8 cellular contexts compared by ENCODE assay signal in the genomic region with DNA sequence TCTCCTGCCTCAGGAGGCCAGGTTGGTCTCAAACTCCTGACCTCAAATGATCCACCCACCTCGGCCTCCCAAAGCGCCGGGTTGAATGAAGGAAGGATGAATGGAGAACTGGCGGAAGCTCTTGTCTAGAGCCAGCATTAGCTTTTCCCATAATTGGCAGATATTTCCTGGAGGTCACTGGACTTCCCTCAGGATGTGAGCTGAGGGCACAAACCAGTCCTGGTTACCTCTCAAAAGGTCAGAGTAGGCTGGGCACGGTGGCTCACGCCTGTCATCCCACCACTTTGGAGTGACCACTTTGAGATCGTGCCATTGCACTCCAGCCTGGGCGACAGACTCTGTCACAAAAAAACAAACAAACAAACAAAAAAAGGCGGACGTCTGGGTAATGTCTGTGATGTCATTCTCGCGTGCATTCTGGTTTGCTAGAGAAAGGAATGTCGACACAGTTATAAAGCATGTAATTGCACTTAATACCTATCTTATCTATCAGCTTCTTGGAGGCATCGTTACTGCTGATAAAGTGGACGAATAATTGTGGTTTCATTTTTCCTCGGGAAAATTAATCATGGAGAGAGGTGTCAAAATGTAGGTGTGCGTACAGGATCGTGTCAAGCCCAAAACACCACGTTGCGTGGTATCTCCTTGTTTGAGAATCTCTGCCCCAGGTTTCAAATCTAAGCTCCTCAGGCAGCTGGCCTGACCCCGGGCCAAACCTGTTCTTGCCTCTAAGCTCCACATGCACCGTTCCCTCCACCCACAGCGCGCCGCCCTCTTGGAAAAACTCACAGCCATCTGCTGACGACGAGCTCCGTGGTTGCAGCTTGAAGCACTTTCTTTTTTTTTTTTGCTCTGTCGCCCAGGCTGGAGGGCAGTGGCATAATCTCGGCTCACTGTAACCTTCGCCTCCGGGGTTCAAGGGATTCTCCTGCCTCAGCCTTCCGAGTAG. TPM values are rescaled to one million over a fixed set of nuclear protein-coding genes. Genes with fewer than 3 reads are reported as not detected.
A peak's percentile ranks its signal among the peaks of the same experiment; 100 is the strongest.
DNase-seq lines count a peak whose midpoint lies in the region; FAIRE-seq and TF ChIP-seq lines count a peak whose summit lies in the region.

No MANE protein-coding gene starts in this region.

- BruUV-seq in Calu3 (replicated peaks; lab: Mats Ljungman, UMichigan): no TSS peak

- peaks cover 8% of the 10 kb centered on the region for H3K4me1 Mint-ChIP-seq in Calu3 (ENCODE audit: low read depth, unreplicated experiment)

- no peak for FAIRE-seq in small intestine (lab: Jason Lieb, UNC)

- H3K9me3 Mint-ChIP-seq in Calu3 (ENCODE audit: low read depth, unreplicated experiment): no peaks in the 10 kb centered on the region

- no peaks in the 10 kb centered on the region for H3K27me3 Mint-ChIP-seq in Calu3 (ENCODE audit: unreplicated experiment)

- WGBS in small intestine, 3 donors: 16 to 54% (median 38%) methylated on average over 33 of the region's 33 CpGs

- H3K9ac ChIP-seq in duodenal mucosa (ENCODE audit: low read depth in 1 of 2, low read length in 2 of 2): no peak overlapping the region

- H3K4me3 Mint-ChIP-seq in Calu3 (ENCODE audit: low read depth, unreplicated experiment): no peak overlapping the region

- peaks cover 5 to 20% of the 10 kb centered on the region in 2 donors for H3K36me3 ChIP-seq in duodenal mucosa (ENCODE audit: control insufficient read depth in 1 of 2, insufficient read depth in 2 of 2, low read length in 2 of 2)
- peaks cover 2 to 7% of the 10 kb centered on the region in 2 donors for H3K36me3 ChIP-seq in small intestine (ENCODE audit: control insufficient read depth in 2 of 2, insufficient read depth in 2 of 2, low read length in 2 of 2)

- H3K27me3 ChIP-seq in duodenal mucosa (ENCODE audit: control insufficient read depth in 1 of 2, insufficient read depth in 2 of 2, low read length in 2 of 2) (no peaks in the 10 kb centered on the region), small intestine (ENCODE audit: control insufficient read depth in 2 of 2, insufficient read depth in 2 of 2, low read length in 2 of 2) (no peaks in the 10 kb centered on the region)

- H3K4me1 ChIP-seq in duodenal mucosa (ENCODE audit: control insufficient read depth in 1 of 2, insufficient read depth in 2 of 2, low read length in 2 of 2): peaks cover 21 to 29% of the 10 kb centered on the region in 2 donors
- peaks cover 0 to 3% of the 10 kb centered on the region in 2 donors for H3K4me1 ChIP-seq in small intestine (ENCODE audit: control insufficient read depth in 2 of 2, insufficient read depth in 1 of 2, low read depth in 1 of 2, low read length in 1 of 2)

- CTCF ChIA-PET in Calu3 (lab: Charles Lee): no interaction called here

- H3K27ac Mint-ChIP-seq in Calu3 (ENCODE audit: unreplicated experiment): no peak overlapping the region

- H3K27ac ChIP-seq in duodenal mucosa (ENCODE audit: low read depth, low read length): no peak overlapping the region
- peak overlapping the region; percentile 48 to 76 for H3K27ac ChIP-seq in small intestine (ENCODE audit: low read depth in 1 of 2, low read length in 1 of 2)

- no peaks in the 10 kb centered on the region for H3K9me3 ChIP-seq in duodenal mucosa (ENCODE audit: control insufficient read depth in 1 of 2, low read length in 2 of 2)
- no peaks in the 10 kb centered on the region for H3K9me3 ChIP-seq in small intestine (ENCODE audit: control insufficient read depth, low read depth)

- DNase-seq in activated CD4-positive, alpha-beta T cell treated with anti-CD3 and anti-CD28 coated beads for 48 hours: peak; percentile 30
- no peak for DNase-seq in activated CD4-positive, alpha-beta T cell treated with anti-CD3 and anti-CD28 coated beads for 1 hour
- DNase-seq in NCI-H82 (lab: John Stamatoyannopoulos, UW) (peak; percentile 96), small intestine (peak; percentile 79), Calu3 (no peak), NCI-H2081 treated with DMSO at 0.1 percent for 48 hours (lab: John Stamatoyannopoulos, UW) (no peak), GM19238 (ENCODE audit: insufficient read length, low spot score) (no peak)

- no peak for TF ChIP-seq CTCF in Calu3 (IDR thresholded peaks at IDR 0.05; ENCODE audit: unreplicated experiment)

- intact Hi-C loops in Calu3 (cut with micrococcal nuclease; ENCODE audit: unreplicated experiment): no loop called here

- H3K36me3 Mint-ChIP-seq in Calu3 (ENCODE audit: insufficient read depth, unreplicated experiment): peaks cover 30% of the 10 kb centered on the region

- H3K4me3 ChIP-seq in duodenal mucosa (ENCODE audit: low read depth in 1 of 2, low read length in 2 of 2) (peak overlapping the region; percentile 43 to 49), small intestine (ENCODE audit: low read depth in 1 of 2, low read length in 2 of 2) (no peak overlapping the region)

RNA-seq across cellular contexts. Expression of gene CRK, which starts 6.4 kb away (rescaled TPM):
- polyA plus RNA-seq in small intestine: 10 to 100 TPM; 31.2 to 42.9 (median 41.6) TPM
- 38.9 and 40.0 TPM in 2 replicates for total RNA-seq in Calu3 (2022)

RNA-seq across cellular contexts. Expression of gene MYO1C, which starts 30.0 kb away (rescaled TPM):
- polyA plus RNA-seq in small intestine: 10 to 100 TPM; 51.1 to 67.1 (median 58.7) TPM
- total RNA-seq in Calu3 (2022): 117 and 134 TPM in 2 replicates

RNA-seq across cellular contexts. Expression of gene INPP5K, which starts 54.0 kb away (rescaled TPM):
- polyA plus RNA-seq in small intestine: 10 to 100 TPM; 21.8 to 28.1 (median 26.8) TPM
- total RNA-seq in Calu3 (2022): 15.4 and 18.7 TPM in 2 replicates

Comparison
In these comparisons a context has a peak if more than half of its experiments do, and no peak if none do; other contexts are left out.
1. DNase-seq: peak in activated CD4-positive, alpha-beta T cell treated with anti-CD3 and anti-CD28 coated beads for 48 hours (single experiment), NCI-H82 (single experiment) and small intestine (single experiment); none in activated CD4-positive, alpha-beta T cell treated with anti-CD3 and anti-CD28 coated beads for 1 hour (single experiment), Calu3 (single experiment), NCI-H2081 treated with DMSO at 0.1 percent for 48 hours (single experiment) and GM19238 (single experiment).
2. H3K4me3 ChIP-seq: peak in duodenal mucosa (2 of 2); none in small intestine (0 of 2).